In the genomic region with DNA sequence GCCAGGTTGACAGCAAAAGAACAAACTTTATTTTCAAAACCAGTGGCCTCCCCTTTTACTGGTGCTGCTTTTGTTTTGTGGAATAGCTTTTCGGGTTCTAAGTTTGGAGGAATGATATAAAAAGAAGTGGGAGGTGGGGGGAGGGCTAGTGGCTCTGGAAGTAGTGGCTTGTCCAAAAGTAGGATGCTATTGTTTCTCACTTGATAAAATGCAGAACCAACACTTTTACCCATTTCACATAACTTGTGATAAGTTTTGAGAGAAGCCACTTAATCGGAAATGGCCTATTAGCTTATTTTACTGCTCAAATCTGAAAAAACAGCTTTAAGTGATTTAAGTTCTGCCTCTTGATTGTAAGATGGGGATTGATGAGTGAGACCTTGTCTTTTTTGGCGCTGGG, we compare ENCODE assay signal across 8 cellular contexts. TPM values are rescaled to one million over a fixed set of nuclear protein-coding genes. Genes with fewer than 3 reads are reported as not detected.
A peak's percentile ranks its signal among the peaks of the same experiment; 100 is the strongest.
DNase-seq lines count a peak whose midpoint lies in the region; ATAC-seq, FAIRE-seq and TF ChIP-seq lines count a peak whose summit lies in the region.

No MANE protein-coding gene starts in this region.

- H3K27ac ChIP-seq in kidney (ENCODE audit: low read depth in 2 of 2, low read length in 2 of 2) (peak overlapping the region; percentile 66 to 75), thoracic aorta (peak overlapping the region; percentile 98)

- H3K27me3 ChIP-seq in thoracic aorta (replicated peaks; ENCODE audit: insufficient read depth), result no peaks in the 10 kb centered on the region

- TF ChIP-seq CTCF in kidney (IDR thresholded peaks at IDR 0.05; ENCODE audit: borderline replicate concordance, extremely low read depth, insufficient read depth), result no peak
- TF ChIP-seq CTCF in thoracic aorta (IDR thresholded peaks at IDR 0.05), result no peak

- intact Hi-C loops in activated CD4-positive, alpha-beta T cell treated with anti-CD3 and anti-CD28 coated beads, Interleukin-2, amount 10 ng/mL, durations not matched to agents 24 days and 14 days (cut with micrococcal nuclease), result loop anchor here (2.0 to 5.0 kb wide), 3 partner anchors 24 to 413 kb away; partner anchors contain the start of gene ITPR2
- intact Hi-C loops in activated T-helper 2 cell treated with anti-CD3 and anti-CD28 coated beads, Interferon-gamma antibody, Interleukin-2, Interleukin-4, amounts not matched to agents 10 μg/mL and 5 μg/mL and 100 μg/mL, durations not matched to agents 14 hours and 24 hours and 36 hours (cut with micrococcal nuclease), result loop anchor here (2.0 to 10.0 kb wide), 3 partner anchors 34 to 310 kb away; partner anchors contain the start of genes FGFR1OP2, INTS13 and TM7SF3
- intact Hi-C loops in kidney (cut with DNase I), result no loop called here

- no peak for FAIRE-seq in kidney (lab: Jason Lieb, UNC)

- peak overlapping the region; percentile 85 to 96 for H3K4me3 ChIP-seq in kidney (ENCODE audit: low read length in 2 of 2)
- peak overlapping the region; percentile 86 for H3K4me3 ChIP-seq in thoracic aorta

- H3K27ac Mint-ChIP-seq in activated CD4-positive, alpha-beta T cell treated with anti-CD3 and anti-CD28 coated beads, Interleukin-2, amount 10 ng/mL, durations not matched to agents 24 days and 14 days, result peak overlapping the region; percentile 98
- peak overlapping the region; percentile 94 for H3K27ac Mint-ChIP-seq in activated T-helper 2 cell treated with anti-CD3 and anti-CD28 coated beads, Interferon-gamma antibody, Interleukin-2, Interleukin-4, amounts not matched to agents 10 μg/mL and 5 μg/mL and 100 μg/mL, durations not matched to agents 14 hours and 24 hours and 36 hours

- H3K36me3 Mint-ChIP-seq in activated CD4-positive, alpha-beta T cell treated with anti-CD3 and anti-CD28 coated beads, Interleukin-2, amount 10 ng/mL, durations not matched to agents 24 days and 14 days (ENCODE audit: low read depth), result peaks cover 5% of the 10 kb centered on the region
- H3K36me3 Mint-ChIP-seq in activated T-helper 2 cell treated with anti-CD3 and anti-CD28 coated beads, Interferon-gamma antibody, Interleukin-2, Interleukin-4, amounts not matched to agents 10 μg/mL and 5 μg/mL and 100 μg/mL, durations not matched to agents 14 hours and 24 hours and 36 hours (ENCODE audit: low read depth), result peaks cover 13% of the 10 kb centered on the region

- peak overlapping the region; percentile 96 for H3K4me3 Mint-ChIP-seq in activated CD4-positive, alpha-beta T cell treated with anti-CD3 and anti-CD28 coated beads, Interleukin-2, amount 10 ng/mL, durations not matched to agents 24 days and 14 days
- peak overlapping the region; percentile 96 for H3K4me3 Mint-ChIP-seq in activated T-helper 2 cell treated with anti-CD3 and anti-CD28 coated beads, Interferon-gamma antibody, Interleukin-2, Interleukin-4, amounts not matched to agents 10 μg/mL and 5 μg/mL and 100 μg/mL, durations not matched to agents 14 hours and 24 hours and 36 hours (ENCODE audit: low read depth)

- H3K9me3 ChIP-seq in kidney (ENCODE audit: control insufficient read depth in 1 of 2, low read length in 2 of 2) (no peaks in the 10 kb centered on the region), thoracic aorta (no peaks in the 10 kb centered on the region)

- H3K9ac ChIP-seq in kidney (ENCODE audit: low read length in 2 of 2), result peak overlapping the region; percentile 91 to 95

- no peaks in the 10 kb centered on the region for H3K36me3 ChIP-seq in kidney (ENCODE audit: control insufficient read depth in 1 of 2, insufficient read depth in 2 of 2, low read length in 2 of 2)
- no peaks in the 10 kb centered on the region for H3K36me3 ChIP-seq in thoracic aorta

- H3K4me1 ChIP-seq in kidney (ENCODE audit: control insufficient read depth in 1 of 2, insufficient read depth in 1 of 2, low read depth in 1 of 2, low read length in 2 of 2) (peaks cover 5 to 6% of the 10 kb centered on the region in 2 donors), thoracic aorta (ENCODE audit: control insufficient read depth in 1 of 2, low read depth in 2 of 2) (peaks cover 5 to 25% of the 10 kb centered on the region in 2 donors)

- no peaks in the 10 kb centered on the region for H3K9me3 Mint-ChIP-seq in activated CD4-positive, alpha-beta T cell treated with anti-CD3 and anti-CD28 coated beads, Interleukin-2, amount 10 ng/mL, durations not matched to agents 24 days and 14 days
- peaks cover 6% of the 10 kb centered on the region for H3K9me3 Mint-ChIP-seq in activated T-helper 2 cell treated with anti-CD3 and anti-CD28 coated beads, Interferon-gamma antibody, Interleukin-2, Interleukin-4, amounts not matched to agents 10 μg/mL and 5 μg/mL and 100 μg/mL, durations not matched to agents 14 hours and 24 hours and 36 hours

- no peak for DNase-seq in activated CD4-positive, alpha-beta T cell treated with anti-CD3 and anti-CD28 coated beads, Interleukin-2, amount 10 ng/mL, durations not matched to agents 24 days and 14 days
- no peak for DNase-seq in activated CD4-positive, alpha-beta T cell treated with anti-CD3 and anti-CD28 coated beads, Interleukin-2, amount 50 U/mL, for 4 hours
- no peak for DNase-seq in activated T-helper 2 cell treated with anti-CD3 and anti-CD28 coated beads, Interferon-gamma antibody, Interleukin-2, Interleukin-4, amounts not matched to agents 10 μg/mL and 5 μg/mL and 100 μg/mL, durations not matched to agents 14 hours and 24 hours and 36 hours (ENCODE audit: low spot score)
- DNase-seq in kidney (no peak), thoracic aorta (ENCODE audit: low spot score) (no peak), 8988T (no peak), NCI-H226 (no peak)

- ATAC-seq in thoracic aorta (ENCODE audit: insufficient number of reproducible peaks, low FRiP score, low read depth) (no peak), GM19467 (IDR thresholded peaks at IDR 0.05; ENCODE audit: unreplicated experiment) (no peak)

- no peaks in the 10 kb centered on the region for H3K27me3 Mint-ChIP-seq in activated CD4-positive, alpha-beta T cell treated with anti-CD3 and anti-CD28 coated beads, Interleukin-2, amount 10 ng/mL, durations not matched to agents 24 days and 14 days
- no peaks in the 10 kb centered on the region for H3K27me3 Mint-ChIP-seq in activated T-helper 2 cell treated with anti-CD3 and anti-CD28 coated beads, Interferon-gamma antibody, Interleukin-2, Interleukin-4, amounts not matched to agents 10 μg/mL and 5 μg/mL and 100 μg/mL, durations not matched to agents 14 hours and 24 hours and 36 hours (ENCODE audit: low read depth)

- H3K4me1 Mint-ChIP-seq in activated CD4-positive, alpha-beta T cell treated with anti-CD3 and anti-CD28 coated beads, Interleukin-2, amount 10 ng/mL, durations not matched to agents 24 days and 14 days, result peaks cover 28% of the 10 kb centered on the region
- peaks cover 30% of the 10 kb centered on the region for H3K4me1 Mint-ChIP-seq in activated T-helper 2 cell treated with anti-CD3 and anti-CD28 coated beads, Interferon-gamma antibody, Interleukin-2, Interleukin-4, amounts not matched to agents 10 μg/mL and 5 μg/mL and 100 μg/mL, durations not matched to agents 14 hours and 24 hours and 36 hours (ENCODE audit: low read depth)

RNA-seq across cellular contexts. Expression of gene STK38L, which starts 1.0 kb away (rescaled TPM):
- 22.8 and 23.0 TPM in 2 replicates for total RNA-seq in activated CD4-positive, alpha-beta T cell treated with anti-CD3 and anti-CD28 coated beads, Interleukin-2, amount 10 ng/mL, durations not matched to agents 24 days and 14 days
- 23.4 and 24.2 TPM in 2 replicates for total RNA-seq in activated T-helper 2 cell treated with anti-CD3 and anti-CD28 coated beads, Interferon-gamma antibody, Interleukin-2, Interleukin-4, amounts not matched to agents 10 μg/mL and 5 μg/mL and 100 μg/mL, durations not matched to agents 14 hours and 24 hours and 36 hours
- total RNA-seq in kidney (43.6 TPM), thoracic aorta (100 to 1,000 TPM; 216 to 227 TPM)
- 5.2 TPM for polyA plus RNA-seq in kidney (ENCODE audit: insufficient read depth, low read depth, low replicate concordance)
